In the genomic region with DNA sequence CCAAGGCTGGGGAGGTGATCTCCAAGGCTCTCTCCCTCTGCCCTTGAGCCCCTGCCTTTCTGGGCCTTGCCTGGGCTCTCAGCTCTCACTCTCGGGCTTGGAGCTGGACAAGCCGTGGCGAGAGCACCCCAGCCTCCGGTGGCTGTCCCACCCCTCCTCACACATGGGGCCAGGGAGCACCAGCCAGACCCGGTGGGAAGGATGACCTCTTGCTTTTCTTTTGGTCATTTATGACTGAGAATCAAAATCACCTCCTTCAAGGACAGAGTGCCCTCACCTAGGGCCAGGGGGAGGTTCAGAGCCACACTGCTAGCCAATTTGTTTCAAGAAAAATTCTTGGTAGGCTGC, we compare ENCODE assay signal across 20 cellular contexts. TPM values are rescaled to one million over a fixed set of nuclear protein-coding genes. Genes with fewer than 3 reads are reported as not detected.
A peak's percentile ranks its signal among the peaks of the same experiment; 100 is the strongest.
DNase-seq lines count a peak whose midpoint lies in the region; ATAC-seq and TF ChIP-seq lines count a peak whose summit lies in the region.
"Had no signal": no experiment of that assay in that cellular context is flagged by ENCODE, and none has a peak within 500 bp of the region (broad histone marks: within the 10 kb centered on the region; RNA-seq: fewer than 3 reads in every experiment).

No MANE protein-coding gene starts in this region.

- no peak for ATAC-seq in activated T-cell treated with anti-CD3 and anti-CD28 coated beads, Interleukin-2, amount 50 U/mL, for 72 hours (replicated peaks in 1 of 2)
- no peak for ATAC-seq in central memory CD8-positive, alpha-beta T cell (replicated peaks; ENCODE audit: extremely low read depth, poor library complexity, severe bottlenecking)
- ATAC-seq: PC-3 had no signal

- 79 to 92% (median 87%) methylated on average over 5 of the region's 5 CpGs for WGBS in spleen, 5 donors

- H3K9me3 Mint-ChIP-seq in activated T-cell treated with anti-CD3 and anti-CD28 coated beads, Interleukin-2, amount 50 U/mL, for 72 hours, result no peaks in the 10 kb centered on the region
- no peaks in the 10 kb centered on the region for H3K9me3 Mint-ChIP-seq in central memory CD8-positive, alpha-beta T cell

- TF ChIP-seq POLR2A in spleen (IDR thresholded peaks at IDR 0.05), result no peak

- peaks cover 30 to 100% (median 96%) of the 10 kb centered on the region in 6 donors for H3K4me1 ChIP-seq in spleen

- H3K9me3 ChIP-seq in KOPT-K1 (ENCODE audit: insufficient read depth, low read length, poor library complexity, severe bottlenecking) (no peaks in the 10 kb centered on the region), spleen (no peaks in the 10 kb centered on the region)
- H3K9me3 ChIP-seq: neutrophil had no signal

- H3K27me3 Mint-ChIP-seq in activated T-cell treated with anti-CD3 and anti-CD28 coated beads, Interleukin-2, amount 50 U/mL, for 72 hours (ENCODE audit: low read depth), result no peaks in the 10 kb centered on the region
- H3K27me3 Mint-ChIP-seq in central memory CD8-positive, alpha-beta T cell, result no peaks in the 10 kb centered on the region

- H3K4me3 ChIP-seq in spleen, result peak overlapping the region in 2 of 8 donors; percentile 27 to 58
- H3K4me3 ChIP-seq: SK-N-MC had no signal

- peak overlapping the region; percentile 87 for H3K27ac Mint-ChIP-seq in activated T-cell treated with anti-CD3 and anti-CD28 coated beads, Interleukin-2, amount 50 U/mL, for 72 hours
- H3K27ac Mint-ChIP-seq in central memory CD8-positive, alpha-beta T cell (ENCODE audit: low read depth), result peak overlapping the region; percentile 98

- H3K27ac ChIP-seq in KOPT-K1 (ENCODE audit: low read depth, low read length, poor library complexity, severe bottlenecking), result peak overlapping the region; percentile 92
- H3K27ac ChIP-seq in spleen, result peak overlapping the region in 6 of 8 donors; percentile 10 to 88 (median 62)
- H3K27ac ChIP-seq: neutrophil, SK-N-MC had no signal

- H3K4me1 Mint-ChIP-seq in activated T-cell treated with anti-CD3 and anti-CD28 coated beads, Interleukin-2, amount 50 U/mL, for 72 hours (ENCODE audit: low read depth), result peaks cover 100% of the 10 kb centered on the region
- H3K4me1 Mint-ChIP-seq in central memory CD8-positive, alpha-beta T cell, result peaks cover 87% of the 10 kb centered on the region

- no peak for TF ChIP-seq CTCF in spleen (IDR thresholded peaks at IDR 0.05 in 8 of 11, conservative IDR thresholded peaks at IDR 0.05 in 3 of 11)

- DNase-seq in activated T-cell treated with anti-CD3 and anti-CD28 coated beads, Interleukin-2, amount 50 U/mL, for 72 hours, result no peak
- no peak for DNase-seq in activated T-cell treated with anti-CD3 and anti-CD28 coated beads, Interleukin-2, amount 50 U/mL, for 48 hours
- no peak for DNase-seq in central memory CD8-positive, alpha-beta T cell (ENCODE audit: low spot score in 2 of 2)
- DNase-seq in spleen (no peak), anterior cingulate cortex (lab: John Stamatoyannopoulos, UW) (no peak), GDM1 (lab: John Stamatoyannopoulos, UW) (no peak)
- no peak for DNase-seq in activated CD4-positive, CD25-positive, alpha-beta regulatory T cell treated with anti-CD3 and anti-CD28 coated beads, Interleukin-2, amount 50 U/mL, for 72 hours
- DNase-seq: activated CD4-positive, alpha-beta T cell treated with anti-CD3 and anti-CD28 coated beads, Interleukin-2, amount 50 U/mL, for 4 hours; cortex of kidney; foreskin fibroblast; GOT3; hippocampal formation; kidney glomerular epithelial cell; midbrain; NCI-H146; NCI-H774; PC-3 had no signal

- no peaks in the 10 kb centered on the region for H3K27me3 ChIP-seq in spleen (replicated peaks in 1 of 7)
- H3K27me3 ChIP-seq: neutrophil had no signal

- H3K36me3 ChIP-seq in KOPT-K1 (ENCODE audit: insufficient read depth, low read length) (peaks cover 96% of the 10 kb centered on the region), spleen (peaks cover 0 to 36% (median 9%) of the 10 kb centered on the region in 6 donors)

- peaks cover 5 to 18% of the 10 kb centered on the region in 2 donors for H3K36me3 Mint-ChIP-seq in activated T-cell treated with anti-CD3 and anti-CD28 coated beads, Interleukin-2, amount 50 U/mL, for 72 hours (ENCODE audit: insufficient read depth in 2 of 2)
- peaks cover 72% of the 10 kb centered on the region for H3K36me3 Mint-ChIP-seq in central memory CD8-positive, alpha-beta T cell (ENCODE audit: insufficient read depth)

- intact Hi-C loops in spleen (cut with DNase I; ENCODE audit: low total_unique reads), result no loop called here

- peak overlapping the region; percentile 87 to 92 for H3K4me3 Mint-ChIP-seq in activated T-cell treated with anti-CD3 and anti-CD28 coated beads, Interleukin-2, amount 50 U/mL, for 72 hours
- peak overlapping the region; percentile 88 for H3K4me3 Mint-ChIP-seq in central memory CD8-positive, alpha-beta T cell

RNA-seq across cellular contexts. Expression of a gene that starts 14.1 kb away (rescaled TPM):
- 100 to 1,000 TPM; 142 to 265 TPM for total RNA-seq in activated T-cell treated with anti-CD3 and anti-CD28 coated beads, Interleukin-2, amount 50 U/mL, for 72 hours
- total RNA-seq in spleen, result 10 to 100 TPM; 29.0 to 88.3 (median 53.7) TPM
- polyA plus RNA-seq in spleen, result 10 to 100 TPM; 13.7 to 24.3 (median 18.1) TPM

RNA-seq across cellular contexts. Expression of a gene that starts 48.1 kb away (rescaled TPM):
- total RNA-seq in activated T-cell treated with anti-CD3 and anti-CD28 coated beads, Interleukin-2, amount 50 U/mL, for 72 hours, result 100 to 1,000 TPM; 201 to 238 TPM
- 100 to 1,000 TPM; 121 to 246 (median 193) TPM for total RNA-seq in spleen
- 100 to 1,000 TPM; 142 to 354 (median 228) TPM for polyA plus RNA-seq in spleen
